In genomic region chr1:61711257-61711656, GRCh38 we compare ENCODE assay signal across 8 cellular contexts. TPM values are rescaled to one million over a fixed set of nuclear protein-coding genes. Genes with fewer than 3 reads are reported as not detected.
DNase-seq lines count a peak whose midpoint lies in the region; ATAC-seq, FAIRE-seq and TF ChIP-seq lines count a peak whose summit lies in the region.
"Not testable (repeated sequence)": the region's sequence is repeated elsewhere in the genome, so short reads cannot be mapped to it uniquely, and the experiment has no call there.

No MANE protein-coding gene starts in this region.

- not testable (repeated sequence) for TF ChIP-seq CTCF in HFFc6 (IDR thresholded peaks at IDR 0.05); PC-3 (conservative IDR thresholded peaks at IDR 0.05; ENCODE audit: low read depth, low read length); astrocyte (IDR thresholded peaks at IDR 0.05; ENCODE audit: insufficient read depth, low read depth, low read length); choroid plexus epithelial cell (conservative IDR thresholded peaks at IDR 0.05; ENCODE audit: low read depth, low read length); fibroblast of villous mesenchyme (IDR thresholded peaks at IDR 0.05; ENCODE audit: insufficient read depth, low read depth, low read length); left lung (IDR thresholded peaks at IDR 0.05)

- peaks cover 11% of the 10 kb centered on the region; the same call in 1 of the 2 replicates for H3K36me3 Mint-ChIP-seq in HFFc6 (ENCODE audit: low read depth)
- H3K36me3 Mint-ChIP-seq in astrocyte (ENCODE audit: low read depth, unreplicated experiment) = not testable (repeated sequence)
- H3K36me3 Mint-ChIP-seq in stimulated activated naive CD8-positive, alpha-beta T cell treated with anti-CD3 and anti-CD28 coated beads, Interleukin-15, Interleukin-2, amounts not matched to agents 100 ng/mL and 50 ng/mL, for 24 hours (ENCODE audit: low read depth) = peaks cover 35% of the 10 kb centered on the region

- FAIRE-seq in astrocyte (lab: Jason Lieb, UNC) = not testable (repeated sequence)

- H3K9me3 Mint-ChIP-seq in HFFc6; astrocyte (ENCODE audit: unreplicated experiment); stimulated activated naive CD8-positive, alpha-beta T cell treated with anti-CD3 and anti-CD28 coated beads, Interleukin-15, Interleukin-2, amounts not matched to agents 100 ng/mL and 50 ng/mL, for 24 hours: not testable (repeated sequence)

- peaks cover 10% of the 10 kb centered on the region for H3K4me1 Mint-ChIP-seq in HFFc6 (ENCODE audit: low read depth)
- not testable (repeated sequence) for H3K4me1 Mint-ChIP-seq in astrocyte (ENCODE audit: low read depth, unreplicated experiment); stimulated activated naive CD8-positive, alpha-beta T cell treated with anti-CD3 and anti-CD28 coated beads, Interleukin-15, Interleukin-2, amounts not matched to agents 100 ng/mL and 50 ng/mL, for 24 hours (ENCODE audit: low read depth)

- BruUV-seq in PC-3 (replicated peaks; lab: Mats Ljungman, UMichigan) = not testable (repeated sequence)

- POLR2A ChIA-PET in PC-3 (lab: Charles Lee; ENCODE audit: unreplicated experiment) = not testable (repeated sequence)

- not testable (repeated sequence) for H3F3A ChIP-seq in PC-3 (ENCODE audit: low read length, unreplicated experiment)

- not testable (repeated sequence) for H3K4me3 ChIP-seq in PC-3 (ENCODE audit: low read length); astrocyte (ENCODE audit: insufficient read depth, low read depth, low read length); choroid plexus epithelial cell (ENCODE audit: low read depth, low read length); fibroblast of villous mesenchyme (ENCODE audit: low read depth, low read length); left lung

- intact Hi-C loops in PC-3 (cut with micrococcal nuclease); left lung (cut with DNase I): not testable (repeated sequence)

- not testable (repeated sequence) for H3K9me3 ChIP-seq in PC-3 (ENCODE audit: low read length); astrocyte (ENCODE audit: insufficient read depth, low read depth, low read length); left lung

- not testable (repeated sequence) for H3K4me2 ChIP-seq in PC-3 (ENCODE audit: low read length); astrocyte (ENCODE audit: low read length)

- H3K27ac ChIP-seq in PC-3 (ENCODE audit: low read length); astrocyte (ENCODE audit: low read depth, low read length); left lung: not testable (repeated sequence)

- DNase-seq in Daoy (ENCODE audit: low read depth) = peak; percentile 62
- DNase-seq in HFFc6 = peak; percentile 28
- DNase-seq in PC-3 = peak; percentile 60
- peak; percentile 41 for DNase-seq in astrocyte (ENCODE audit: low read depth)
- DNase-seq in choroid plexus epithelial cell (ENCODE audit: low read depth) = peak; percentile 73
- DNase-seq in fibroblast of villous mesenchyme (ENCODE audit: low read depth) = peak; percentile 16
- DNase-seq in left lung = not testable (repeated sequence)

- peaks cover 40% of the 10 kb centered on the region for H3K79me2 ChIP-seq in PC-3 (ENCODE audit: low read length)
- peaks cover 35% of the 10 kb centered on the region for H3K79me2 ChIP-seq in astrocyte (ENCODE audit: insufficient read depth, low read length)

- H3K4me3 Mint-ChIP-seq in HFFc6; astrocyte (ENCODE audit: unreplicated experiment); stimulated activated naive CD8-positive, alpha-beta T cell treated with anti-CD3 and anti-CD28 coated beads, Interleukin-15, Interleukin-2, amounts not matched to agents 100 ng/mL and 50 ng/mL, for 24 hours: not testable (repeated sequence)

- H3K36me3 ChIP-seq in PC-3 (ENCODE audit: low read depth, low read length) = peaks cover 20% of the 10 kb centered on the region
- not testable (repeated sequence) for H3K36me3 ChIP-seq in astrocyte (ENCODE audit: insufficient read depth, low read length)
- H3K36me3 ChIP-seq in left lung = peaks cover 0 to 42% of the 10 kb centered on the region in 2 donors

- CTCF ChIA-PET in PC-3 (lab: Charles Lee) = not testable (repeated sequence)

- not testable (repeated sequence) for H4K20me1 ChIP-seq in PC-3 (ENCODE audit: low read length)
- peaks cover 13% of the 10 kb centered on the region for H4K20me1 ChIP-seq in astrocyte (ENCODE audit: insufficient read depth, low read length)

- H3K9me2 ChIP-seq in PC-3 (replicated peaks; ENCODE audit: low read length) = not testable (repeated sequence)

- peaks cover 13% of the 10 kb centered on the region; the same call in 1 of the 2 replicates for H3K4me1 ChIP-seq in PC-3 (ENCODE audit: insufficient read depth, low read length)
- H3K4me1 ChIP-seq in astrocyte (ENCODE audit: insufficient read depth, low read length); left lung: not testable (repeated sequence)

- H3K27ac Mint-ChIP-seq in HFFc6 = peak overlapping the region; percentile 59; the same call in 1 of the 2 replicates
- H3K27ac Mint-ChIP-seq in astrocyte (ENCODE audit: unreplicated experiment) = not testable (repeated sequence)
- H3K27ac Mint-ChIP-seq in stimulated activated naive CD8-positive, alpha-beta T cell treated with anti-CD3 and anti-CD28 coated beads, Interleukin-15, Interleukin-2, amounts not matched to agents 100 ng/mL and 50 ng/mL, for 24 hours = peak overlapping the region; percentile 45

- H3K27me3 ChIP-seq in PC-3 (ENCODE audit: low read length); astrocyte (ENCODE audit: insufficient read depth, low read length); left lung: not testable (repeated sequence)

- H3K9ac ChIP-seq in PC-3 (ENCODE audit: low read length); astrocyte (ENCODE audit: low read length): not testable (repeated sequence)

- H2AFZ ChIP-seq in PC-3 (ENCODE audit: low read length); astrocyte (ENCODE audit: low read depth, low read length): not testable (repeated sequence)

- ATAC-seq in PC-3 (peak; percentile 96), left lung (peak; percentile 29)

- not testable (repeated sequence) for H3K27me3 Mint-ChIP-seq in HFFc6 (ENCODE audit: insufficient read depth); astrocyte (ENCODE audit: low read depth, unreplicated experiment); stimulated activated naive CD8-positive, alpha-beta T cell treated with anti-CD3 and anti-CD28 coated beads, Interleukin-15, Interleukin-2, amounts not matched to agents 100 ng/mL and 50 ng/mL, for 24 hours

RNA-seq across cellular contexts. Expression of gene TM2D1, which starts 13.7 kb away (rescaled TPM):
- total RNA-seq in Daoy (2014; rRNA removed; shearing (Covaris generic)) = 34.3 and 58.5 TPM in 2 replicates
- total RNA-seq in HFFc6 (2021; fragmentation: NEBNext Ultra II Directional; extraction: Animal tissue kit (Norgen Biotek cat#: 25700)) = 10 to 100 TPM; 39.1 to 49.0 (median 40.4) TPM
- total RNA-seq in PC-3 (2014; rRNA removed) (24.6 and 48.0 TPM in 2 replicates), astrocyte (33.3 and 35.7 TPM in 2 replicates), fibroblast of villous mesenchyme (50.3 and 69.1 TPM in 2 replicates), left lung (10 to 100 TPM; 41.6 to 48.3 TPM)

RNA-seq across cellular contexts. Expression of gene PATJ, which starts 31.0 kb away (rescaled TPM):
- 4.5 and 16.0 TPM in 2 replicates for total RNA-seq in Daoy (2014; rRNA removed; shearing (Covaris generic))
- 1 to 10 TPM; 4.7 to 8.0 (median 5.7) TPM for total RNA-seq in HFFc6 (2021; fragmentation: NEBNext Ultra II Directional; extraction: Animal tissue kit (Norgen Biotek cat#: 25700))
- total RNA-seq in PC-3 (2014; rRNA removed) (28.7 and 35.2 TPM in 2 replicates), astrocyte (9.1 and 11.0 TPM in 2 replicates), fibroblast of villous mesenchyme (6.8 and 9.5 TPM in 2 replicates), left lung (10 to 100 TPM; 42.4 to 58.8 TPM)
